26 cellular contexts compared by ENCODE assay signal in genomic region chr13:26021516-26021915, GRCh38. TPM values are rescaled to one million over a fixed set of nuclear protein-coding genes. Genes with fewer than 3 reads are reported as not detected.
A peak's percentile ranks its signal among the peaks of the same experiment; 100 is the strongest.
DNase-seq lines count a peak whose midpoint lies in the region; TF ChIP-seq lines count a peak whose summit lies in the region.
"Had no signal": no experiment of that assay in that cellular context is flagged by ENCODE, and none has a peak within 500 bp of the region (broad histone marks: within the 10 kb centered on the region; RNA-seq: fewer than 3 reads in every experiment).

No MANE protein-coding gene starts in this region.

- peak overlapping the region; percentile 37 for H3K27ac Mint-ChIP-seq in MCF 10A (ENCODE audit: low read depth, unreplicated experiment)
- H3K27ac Mint-ChIP-seq: B cell; stimulated activated naive B cell treated with anti-CD40 and anti-IgM and Interleukin-4, amounts not matched to agents 10 μg/mL and 1 μg/mL and 100 μg/mL, for 72 hours; T-cell had no signal

- CTCF ChIA-PET in MCF 10A (lab: Yijun Ruan, JAX): no interaction called here

- H3K4me1 ChIP-seq in breast epithelium: peaks cover 0 to 5% of the 10 kb centered on the region in 2 donors
- H3K4me1 ChIP-seq: colonic mucosa had no signal

- H3K9me3 ChIP-seq in breast epithelium: no peaks in the 10 kb centered on the region
- H3K9me3 ChIP-seq: ascending aorta, colonic mucosa, tibial artery had no signal

- intact Hi-C loops in MCF 10A (cut with micrococcal nuclease): no loop called here
- intact Hi-C loops in breast epithelium (cut with DNase I; ENCODE audit: low total_unique reads): no loop called here

- no peaks in the 10 kb centered on the region for H3K9me3 Mint-ChIP-seq in MCF 10A (ENCODE audit: unreplicated experiment)
- H3K9me3 Mint-ChIP-seq: stimulated activated naive B cell treated with anti-CD40 and anti-IgM and Interleukin-4, amounts not matched to agents 10 μg/mL and 1 μg/mL and 100 μg/mL, for 72 hours had no signal

- POLR2A ChIA-PET in MCF 10A (lab: Yijun Ruan, JAX): interaction anchor here (0.9 to 1.3 kb wide), 7 partner anchors 73 to 447 kb away, joined by 3 to 5 read pairs (median 4); no protein-coding TSS in a partner anchor

- no peaks in the 10 kb centered on the region for H3K36me3 Mint-ChIP-seq in MCF 10A (ENCODE audit: insufficient read depth, unreplicated experiment)
- H3K36me3 Mint-ChIP-seq: stimulated activated naive B cell treated with anti-CD40 and anti-IgM and Interleukin-4, amounts not matched to agents 10 μg/mL and 1 μg/mL and 100 μg/mL, for 72 hours had no signal

- TF ChIP-seq POLR2A in breast epithelium (IDR thresholded peaks at IDR 0.05): no peak

- no peaks in the 10 kb centered on the region for H3K36me3 ChIP-seq in breast epithelium
- H3K36me3 ChIP-seq: ascending aorta, colonic mucosa, tibial artery had no signal

- BruUV-seq in MCF 10A (replicated peaks; lab: Mats Ljungman, UMichigan): no TSS peak

- no peak overlapping the region for H3K4me3 Mint-ChIP-seq in MCF 10A (ENCODE audit: unreplicated experiment)
- H3K4me3 Mint-ChIP-seq: B cell; stimulated activated naive B cell treated with anti-CD40 and anti-IgM and Interleukin-4, amounts not matched to agents 10 μg/mL and 1 μg/mL and 100 μg/mL, for 72 hours; T-cell had no signal

- DNase-seq in MCF 10A (ENCODE audit: unreplicated experiment): peak; percentile 71
- DNase-seq in breast epithelium (ENCODE audit: low spot score in 2 of 2): no peak
- DNase-seq in caudate nucleus (lab: John Stamatoyannopoulos, UW): peak in 16 of 61 donors; percentile 12 to 78 (median 32)
- peak; percentile 85 for DNase-seq in myocyte (ENCODE audit: low read depth)
- no peak for DNase-seq in H4 (ENCODE audit: low spot score)
- no peak for DNase-seq in germinal center (ENCODE audit: low spot score)
- DNase-seq in activated CD4-positive, alpha-beta T cell treated with anti-CD3 and anti-CD28 coated beads, Interleukin-2, amount 50 U/mL, for 4 hours: no peak
- DNase-seq in activated CD4-positive, alpha-beta T cell treated with anti-CD3 and anti-CD28 coated beads for 48 hours: no peak
- DNase-seq: 8988T; activated naive CD4-positive, alpha-beta T cell treated with anti-CD3 and anti-CD28 coated beads, Interleukin-2, amount 50 U/mL, for 16 hours; colonic mucosa; erythroblast; GOT3; KBM-7; NCI-H1092; NCI-H2029; NK-92 treated with Interleukin-12 subunit alpha and Interleukin-12 subunit beta, amount 100 ng/mL, for 24 hours; right cardiac atrium; SHP77; stimulated activated naive B cell treated with anti-CD40 and anti-IgM and Interleukin-4, amounts not matched to agents 10 μg/mL and 1 μg/mL and 100 μg/mL, for 72 hours; T-cell; tibial artery had no signal

- TF ChIP-seq CTCF in MCF 10A (IDR thresholded peaks at IDR 0.05; ENCODE audit: unreplicated experiment) (no peak), breast epithelium (IDR thresholded peaks at IDR 0.05) (no peak)

- H3K27me3 ChIP-seq in breast epithelium: peaks cover 0 to 2% of the 10 kb centered on the region in 2 donors
- H3K27me3 ChIP-seq: ascending aorta, colonic mucosa had no signal

- no peaks in the 10 kb centered on the region for H3K27me3 Mint-ChIP-seq in MCF 10A (ENCODE audit: insufficient read depth, unreplicated experiment)

- H3K27ac ChIP-seq in breast epithelium (no peak overlapping the region), caudate nucleus (ENCODE audit: low read depth, low read length) (peak overlapping the region; percentile 52)
- H3K27ac ChIP-seq: ascending aorta, colonic mucosa, tibial artery had no signal

- no peak overlapping the region for H3K4me3 ChIP-seq in breast epithelium
- H3K4me3 ChIP-seq: ascending aorta, colonic mucosa, GM12878, tibial artery had no signal

- peaks cover 54% of the 10 kb centered on the region for H3K4me1 Mint-ChIP-seq in MCF 10A (ENCODE audit: insufficient read depth, unreplicated experiment)
- H3K4me1 Mint-ChIP-seq: B cell had no signal

RNA-seq across cellular contexts. Expression of gene SHISA2, which starts 30.3 kb away (rescaled TPM):
- total RNA-seq in MCF 10A (2022) (0.86 and 1.2 TPM in 2 replicates), breast epithelium (10 to 100 TPM in 1 of 3 donors, 1 to 10 TPM in 1, under 1 TPM in 1; 0.64 to 43.8 (median 2.6) TPM), myocyte (221 and 371 TPM in 2 replicates)
- 37.3 TPM for polyA plus RNA-seq in myocyte (2012)
- total RNA-seq in H4 (2014; rRNA removed; shearing (Covaris generic)): not detected in 2 replicates
- total RNA-seq: ascending aorta, B cell had no signal
- polyA plus RNA-seq: liver had no signal

Comparison
In these comparisons a context has a peak if more than half of its experiments do, and no peak if none do; other contexts are left out.
1. DNase-seq: peak in MCF 10A (single experiment) and myocyte (single experiment); none in breast epithelium (0 of 2), H4 (single experiment), germinal center (single experiment), activated CD4-positive, alpha-beta T cell treated with anti-CD3 and anti-CD28 coated beads, Interleukin-2, amount 50 U/mL, for 4 hours (0 of 2) and activated CD4-positive, alpha-beta T cell treated with anti-CD3 and anti-CD28 coated beads for 48 hours (single experiment).